ENCODE assay signal across 8 cellular contexts in genomic region chr10:35822316-35822715, GRCh38.
A peak's percentile ranks its signal among the peaks of the same experiment; 100 is the strongest.
DNase-seq lines count a peak whose midpoint lies in the region; ATAC-seq and TF ChIP-seq lines count a peak whose summit lies in the region.

No MANE protein-coding gene starts in this region.

- H3K4me3 Mint-ChIP-seq in endothelial cell (ENCODE audit: unreplicated experiment): no peak overlapping the region

- peaks cover 1% of the 10 kb centered on the region for H3K27me3 Mint-ChIP-seq in endothelial cell (ENCODE audit: unreplicated experiment)

- no peaks in the 10 kb centered on the region for H3K4me1 Mint-ChIP-seq in endothelial cell (ENCODE audit: unreplicated experiment)

- H3K36me3 Mint-ChIP-seq in endothelial cell (ENCODE audit: low read depth, unreplicated experiment): no peaks in the 10 kb centered on the region

- DNase-seq in AG09319 (ENCODE audit: extremely low read depth, low read depth): peak; percentile 37
- peak; percentile 4 for DNase-seq in NAMALWA (ENCODE audit: low spot score)
- DNase-seq in endothelial cell (ENCODE audit: low spot score): peak; percentile 19
- DNase-seq in mucosa of descending colon: peak; percentile 14 to 74 (median 41)
- DNase-seq in OCI-M2 (lab: John Stamatoyannopoulos, UW; ENCODE audit: unreplicated experiment): no peak
- no peak for DNase-seq in effector CD4-positive, alpha-beta T cell
- DNase-seq in stimulated activated CD4-positive, alpha-beta T cell treated with anti-CD3 and anti-CD28 coated beads, Interleukin-2, amount 100 ng/mL, for 24 hours: no peak

- no peaks in the 10 kb centered on the region for H3K4me1 ChIP-seq in mucosa of descending colon (ENCODE audit: low read depth)

- no peaks in the 10 kb centered on the region for H3K9me3 ChIP-seq in mucosa of descending colon

- no peaks in the 10 kb centered on the region for H3K36me3 ChIP-seq in mucosa of descending colon (ENCODE audit: low read depth)

- no peaks in the 10 kb centered on the region for H3K9me3 Mint-ChIP-seq in endothelial cell (ENCODE audit: unreplicated experiment)

- H3K27ac Mint-ChIP-seq in endothelial cell (ENCODE audit: unreplicated experiment): no peak overlapping the region

- ATAC-seq in mucosa of descending colon (peak; percentile 44), GM21723 (IDR thresholded peaks at IDR 0.05; ENCODE audit: unreplicated experiment) (no peak)

- peak; percentile 29 for TF ChIP-seq CTCF in AG09319 (IDR thresholded peaks at IDR 0.05; ENCODE audit: low read depth, low read length)
- TF ChIP-seq CTCF in endothelial cell (IDR thresholded peaks at IDR 0.05; ENCODE audit: unreplicated experiment): no peak
- TF ChIP-seq CTCF in mucosa of descending colon (IDR thresholded peaks at IDR 0.05): no peak

- H3K4me3 ChIP-seq in mucosa of descending colon: no peak overlapping the region

- intact Hi-C loops in mucosa of descending colon (cut with DNase I, micrococcal nuclease): no loop called here

Comparison
In these comparisons a context has a peak if more than half of its experiments do, and no peak if none do; other contexts are left out.
1. DNase-seq: peak in AG09319 (single experiment), NAMALWA (single experiment), endothelial cell (single experiment) and mucosa of descending colon (3 of 3); none in OCI-M2 (single experiment), effector CD4-positive, alpha-beta T cell (single experiment) and stimulated activated CD4-positive, alpha-beta T cell treated with anti-CD3 and anti-CD28 coated beads, Interleukin-2, amount 100 ng/mL, for 24 hours (0 of 2).